Comparison of ENCODE assay signal across 1 cellular context in the genomic region with DNA sequence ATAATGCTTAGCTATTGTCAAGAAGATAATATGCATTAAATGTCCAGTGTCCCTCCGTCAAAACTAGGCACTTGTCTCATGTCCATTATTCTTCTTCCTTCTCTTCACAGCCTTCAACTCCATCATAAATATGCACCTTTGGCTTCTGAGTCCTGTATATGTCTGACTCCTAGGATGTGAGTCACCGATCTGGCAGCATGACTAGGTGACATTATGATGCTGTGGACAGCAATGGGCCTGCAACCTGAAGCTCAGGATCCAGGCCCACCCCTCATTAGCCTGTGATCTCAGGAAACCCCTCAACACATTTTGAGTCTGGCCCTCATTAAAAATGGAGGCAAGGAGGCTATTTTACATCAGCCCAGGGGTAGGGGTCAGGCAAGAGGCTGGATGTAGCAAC.
TF ChIP-seq lines count a peak whose summit lies in the region.

No MANE protein-coding gene starts in this region.

TF ChIP-seq in IMR-90, 13 proteins besides CTCF, POLR2A, EP300 and RAD21 (continued from another document):
- no peak for TF ChIP-seq BHLHE40 (IDR thresholded peaks at IDR 0.05; ENCODE audit: low read depth, low read length)
- TF ChIP-seq SMC3 (IDR thresholded peaks at IDR 0.05; ENCODE audit: low read depth, low read length), result no peak
